1 cellular context compared by ENCODE assay signal in the genomic region with DNA sequence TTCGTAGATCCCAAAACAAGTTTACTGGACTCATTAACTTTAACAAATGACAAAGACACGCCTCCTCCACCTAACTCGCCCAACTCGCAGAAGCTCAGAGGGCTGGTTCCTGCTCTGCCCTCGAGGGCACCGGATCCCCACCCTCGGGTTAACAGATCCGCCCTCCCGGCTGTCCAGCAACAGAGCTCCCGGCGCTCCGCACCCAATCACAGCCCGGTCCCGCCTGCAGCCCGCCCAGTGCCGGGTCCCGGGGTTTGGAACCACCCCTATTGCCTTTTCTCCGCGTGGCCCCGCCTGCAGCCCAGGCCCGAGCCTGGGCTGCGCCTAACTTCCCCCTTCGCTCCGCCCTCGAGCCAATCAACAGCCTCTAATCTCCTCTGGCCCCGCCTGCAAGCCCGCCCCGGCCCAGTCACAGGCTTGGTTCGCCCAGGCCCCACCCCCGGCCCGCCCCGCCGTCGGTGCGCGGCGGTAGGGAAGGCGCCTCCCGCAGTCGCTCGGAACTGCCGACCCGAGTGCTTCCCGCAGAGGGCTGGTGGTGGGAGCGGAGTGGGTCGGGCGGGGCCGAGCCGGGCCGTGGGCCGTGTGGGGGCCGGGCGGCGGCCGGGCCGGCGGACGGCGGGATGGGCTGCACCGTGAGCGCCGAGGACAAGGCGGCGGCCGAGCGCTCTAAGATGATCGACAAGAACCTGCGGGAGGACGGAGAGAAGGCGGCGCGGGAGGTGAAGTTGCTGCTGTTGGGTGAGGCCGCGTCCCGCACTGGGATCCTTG.
A peak's percentile ranks its signal among the peaks of the same experiment; 100 is the strongest.
TF ChIP-seq lines count a peak whose summit lies in the region.

Gene GNAI2 (plus strand): TSS at position 489 of the 768 bp plus-strand sequence. CDS start 132 bp downstream, at position 621.

TF ChIP-seq in HepG2, 621 proteins besides CTCF, POLR2A, EP300 and RAD21 (continued from another document and continues in another):
- TF ChIP-seq TFDP2 (CRISPR knock-in tag; IDR thresholded peaks at IDR 0.05), result peak; percentile 28; the same call in 1 of the 2 replicates
- TF ChIP-seq ZNF512 (CRISPR knock-in tag; IDR thresholded peaks at IDR 0.05), result no peak
- TF ChIP-seq SIN3A (IDR thresholded peaks at IDR 0.05; ENCODE audit: borderline replicate concordance, low read depth, low read length), result no peak
- no peak for TF ChIP-seq ATM (IDR thresholded peaks at IDR 0.05; ENCODE audit: borderline replicate concordance)
- no peak for TF ChIP-seq SIX4 (CRISPR knock-in tag; IDR thresholded peaks at IDR 0.05)
- TF ChIP-seq WIZ (CRISPR knock-in tag; IDR thresholded peaks at IDR 0.05), result no peak
- no peak for TF ChIP-seq ZNF674 (CRISPR knock-in tag; IDR thresholded peaks at IDR 0.05; ENCODE audit: low read depth)
- no peak for TF ChIP-seq ZNF17 (CRISPR knock-in tag; IDR thresholded peaks at IDR 0.05)
- TF ChIP-seq, protein P1, sequence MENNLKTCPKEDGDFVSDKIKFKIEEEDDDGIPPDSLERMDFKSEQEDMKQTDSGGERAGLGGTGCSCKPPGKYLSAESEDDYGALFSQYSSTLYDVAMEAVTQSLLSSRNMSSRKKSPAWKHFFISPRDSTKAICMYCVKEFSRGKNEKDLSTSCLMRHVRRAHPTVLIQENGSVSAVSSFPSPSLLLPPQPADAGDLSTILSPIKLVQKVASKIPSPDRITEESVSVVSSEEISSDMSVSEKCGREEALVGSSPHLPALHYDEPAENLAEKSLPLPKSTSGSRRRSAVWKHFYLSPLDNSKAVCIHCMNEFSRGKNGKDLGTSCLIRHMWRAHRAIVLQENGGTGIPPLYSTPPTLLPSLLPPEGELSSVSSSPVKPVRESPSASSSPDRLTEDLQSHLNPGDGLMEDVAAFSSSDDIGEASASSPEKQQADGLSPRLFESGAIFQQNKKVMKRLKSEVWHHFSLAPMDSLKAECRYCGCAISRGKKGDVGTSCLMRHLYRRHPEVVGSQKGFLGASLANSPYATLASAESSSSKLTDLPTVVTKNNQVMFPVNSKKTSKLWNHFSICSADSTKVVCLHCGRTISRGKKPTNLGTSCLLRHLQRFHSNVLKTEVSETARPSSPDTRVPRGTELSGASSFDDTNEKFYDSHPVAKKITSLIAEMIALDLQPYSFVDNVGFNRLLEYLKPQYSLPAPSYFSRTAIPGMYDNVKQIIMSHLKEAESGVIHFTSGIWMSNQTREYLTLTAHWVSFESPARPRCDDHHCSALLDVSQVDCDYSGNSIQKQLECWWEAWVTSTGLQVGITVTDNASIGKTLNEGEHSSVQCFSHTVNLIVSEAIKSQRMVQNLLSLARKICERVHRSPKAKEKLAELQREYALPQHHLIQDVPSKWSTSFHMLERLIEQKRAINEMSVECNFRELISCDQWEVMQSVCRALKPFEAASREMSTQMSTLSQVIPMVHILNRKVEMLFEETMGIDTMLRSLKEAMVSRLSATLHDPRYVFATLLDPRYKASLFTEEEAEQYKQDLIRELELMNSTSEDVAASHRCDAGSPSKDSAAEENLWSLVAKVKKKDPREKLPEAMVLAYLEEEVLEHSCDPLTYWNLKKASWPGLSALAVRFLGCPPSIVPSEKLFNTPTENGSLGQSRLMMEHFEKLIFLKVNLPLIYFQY (CRISPR knock-in tag; IDR thresholded peaks at IDR 0.05; ENCODE audit: borderline replicate concordance), result no peak; the same call in 1 of the 2 replicates
- no peak for TF ChIP-seq ZNF775 (CRISPR knock-in tag; IDR thresholded peaks at IDR 0.05; ENCODE audit: borderline replicate concordance)
- TF ChIP-seq HNRNPLL (IDR thresholded peaks at IDR 0.05; ENCODE audit: low read depth, low read length, poor library complexity, severe bottlenecking), result peak; percentile 73
- no peak for TF ChIP-seq ZNF562 (CRISPR knock-in tag; IDR thresholded peaks at IDR 0.05; ENCODE audit: borderline replicate concordance)
- TF ChIP-seq, protein P2, sequence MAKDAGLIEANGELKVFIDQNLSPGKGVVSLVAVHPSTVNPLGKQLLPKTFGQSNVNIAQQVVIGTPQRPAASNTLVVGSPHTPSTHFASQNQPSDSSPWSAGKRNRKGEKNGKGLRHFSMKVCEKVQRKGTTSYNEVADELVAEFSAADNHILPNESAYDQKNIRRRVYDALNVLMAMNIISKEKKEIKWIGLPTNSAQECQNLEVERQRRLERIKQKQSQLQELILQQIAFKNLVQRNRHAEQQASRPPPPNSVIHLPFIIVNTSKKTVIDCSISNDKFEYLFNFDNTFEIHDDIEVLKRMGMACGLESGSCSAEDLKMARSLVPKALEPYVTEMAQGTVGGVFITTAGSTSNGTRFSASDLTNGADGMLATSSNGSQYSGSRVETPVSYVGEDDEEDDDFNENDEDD (CRISPR knock-in tag; IDR thresholded peaks at IDR 0.05; ENCODE audit: borderline replicate concordance), result peak; percentile 13; the same call in 1 of the 2 replicates
- TF ChIP-seq ARNT (IDR thresholded peaks at IDR 0.05), result no peak
- no peak for TF ChIP-seq ZFP41 (CRISPR knock-in tag; IDR thresholded peaks at IDR 0.05; ENCODE audit: borderline replicate concordance)
- TF ChIP-seq NR2F6 (IDR thresholded peaks at IDR 0.05), result no peak
- TF ChIP-seq NR2F6 (CRISPR knock-in tag; IDR thresholded peaks at IDR 0.05), result peak; percentile 26
- TF ChIP-seq PAXIP1 (CRISPR knock-in tag; conservative IDR thresholded peaks at IDR 0.05), result no peak
- no peak for TF ChIP-seq TRIM24 (CRISPR knock-in tag; IDR thresholded peaks at IDR 0.05)
- TF ChIP-seq, protein P3, sequence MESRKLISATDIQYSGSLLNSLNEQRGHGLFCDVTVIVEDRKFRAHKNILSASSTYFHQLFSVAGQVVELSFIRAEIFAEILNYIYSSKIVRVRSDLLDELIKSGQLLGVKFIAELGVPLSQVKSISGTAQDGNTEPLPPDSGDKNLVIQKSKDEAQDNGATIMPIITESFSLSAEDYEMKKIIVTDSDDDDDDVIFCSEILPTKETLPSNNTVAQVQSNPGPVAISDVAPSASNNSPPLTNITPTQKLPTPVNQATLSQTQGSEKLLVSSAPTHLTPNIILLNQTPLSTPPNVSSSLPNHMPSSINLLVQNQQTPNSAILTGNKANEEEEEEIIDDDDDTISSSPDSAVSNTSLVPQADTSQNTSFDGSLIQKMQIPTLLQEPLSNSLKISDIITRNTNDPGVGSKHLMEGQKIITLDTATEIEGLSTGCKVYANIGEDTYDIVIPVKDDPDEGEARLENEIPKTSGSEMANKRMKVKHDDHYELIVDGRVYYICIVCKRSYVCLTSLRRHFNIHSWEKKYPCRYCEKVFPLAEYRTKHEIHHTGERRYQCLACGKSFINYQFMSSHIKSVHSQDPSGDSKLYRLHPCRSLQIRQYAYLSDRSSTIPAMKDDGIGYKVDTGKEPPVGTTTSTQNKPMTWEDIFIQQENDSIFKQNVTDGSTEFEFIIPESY (CRISPR knock-in tag; IDR thresholded peaks at IDR 0.05), result no peak
- TF ChIP-seq, protein P4, sequence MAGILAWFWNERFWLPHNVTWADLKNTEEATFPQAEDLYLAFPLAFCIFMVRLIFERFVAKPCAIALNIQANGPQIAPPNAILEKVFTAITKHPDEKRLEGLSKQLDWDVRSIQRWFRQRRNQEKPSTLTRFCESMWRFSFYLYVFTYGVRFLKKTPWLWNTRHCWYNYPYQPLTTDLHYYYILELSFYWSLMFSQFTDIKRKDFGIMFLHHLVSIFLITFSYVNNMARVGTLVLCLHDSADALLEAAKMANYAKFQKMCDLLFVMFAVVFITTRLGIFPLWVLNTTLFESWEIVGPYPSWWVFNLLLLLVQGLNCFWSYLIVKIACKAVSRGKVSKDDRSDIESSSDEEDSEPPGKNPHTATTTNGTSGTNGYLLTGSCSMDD (CRISPR knock-in tag; IDR thresholded peaks at IDR 0.05), result no peak
- TF ChIP-seq MED8 (CRISPR knock-in tag; IDR thresholded peaks at IDR 0.05; ENCODE audit: insufficient replicate concordance), result no peak
- no peak for TF ChIP-seq REPIN1 (CRISPR knock-in tag; IDR thresholded peaks at IDR 0.05; ENCODE audit: borderline replicate concordance, low read depth)
- no peak for TF ChIP-seq MAF1 (CRISPR knock-in tag; IDR thresholded peaks at IDR 0.05; ENCODE audit: borderline replicate concordance)
- TF ChIP-seq ZNF652 (CRISPR knock-in tag; IDR thresholded peaks at IDR 0.05; ENCODE audit: borderline replicate concordance, low read depth), result no peak
- no peak for TF ChIP-seq ZBTB21 (CRISPR knock-in tag; IDR thresholded peaks at IDR 0.05)
- no peak for TF ChIP-seq ZNF101 (CRISPR knock-in tag; IDR thresholded peaks at IDR 0.05; ENCODE audit: borderline replicate concordance, low read depth)
- no peak for TF ChIP-seq JUND (CRISPR knock-in tag; IDR thresholded peaks at IDR 0.05)
- TF ChIP-seq, protein P5, sequence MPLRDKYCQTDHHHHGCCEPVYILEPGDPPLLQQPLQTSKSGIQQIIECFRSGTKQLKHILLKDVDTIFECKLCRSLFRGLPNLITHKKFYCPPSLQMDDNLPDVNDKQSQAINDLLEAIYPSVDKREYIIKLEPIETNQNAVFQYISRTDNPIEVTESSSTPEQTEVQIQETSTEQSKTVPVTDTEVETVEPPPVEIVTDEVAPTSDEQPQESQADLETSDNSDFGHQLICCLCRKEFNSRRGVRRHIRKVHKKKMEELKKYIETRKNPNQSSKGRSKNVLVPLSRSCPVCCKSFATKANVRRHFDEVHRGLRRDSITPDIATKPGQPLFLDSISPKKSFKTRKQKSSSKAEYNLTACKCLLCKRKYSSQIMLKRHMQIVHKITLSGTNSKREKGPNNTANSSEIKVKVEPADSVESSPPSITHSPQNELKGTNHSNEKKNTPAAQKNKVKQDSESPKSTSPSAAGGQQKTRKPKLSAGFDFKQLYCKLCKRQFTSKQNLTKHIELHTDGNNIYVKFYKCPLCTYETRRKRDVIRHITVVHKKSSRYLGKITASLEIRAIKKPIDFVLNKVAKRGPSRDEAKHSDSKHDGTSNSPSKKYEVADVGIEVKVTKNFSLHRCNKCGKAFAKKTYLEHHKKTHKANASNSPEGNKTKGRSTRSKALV (CRISPR knock-in tag; IDR thresholded peaks at IDR 0.05), result no peak
- TF ChIP-seq RBFOX2 (IDR thresholded peaks at IDR 0.05; ENCODE audit: low read depth, low read length), result peak; percentile 86
- TF ChIP-seq, protein P6, sequence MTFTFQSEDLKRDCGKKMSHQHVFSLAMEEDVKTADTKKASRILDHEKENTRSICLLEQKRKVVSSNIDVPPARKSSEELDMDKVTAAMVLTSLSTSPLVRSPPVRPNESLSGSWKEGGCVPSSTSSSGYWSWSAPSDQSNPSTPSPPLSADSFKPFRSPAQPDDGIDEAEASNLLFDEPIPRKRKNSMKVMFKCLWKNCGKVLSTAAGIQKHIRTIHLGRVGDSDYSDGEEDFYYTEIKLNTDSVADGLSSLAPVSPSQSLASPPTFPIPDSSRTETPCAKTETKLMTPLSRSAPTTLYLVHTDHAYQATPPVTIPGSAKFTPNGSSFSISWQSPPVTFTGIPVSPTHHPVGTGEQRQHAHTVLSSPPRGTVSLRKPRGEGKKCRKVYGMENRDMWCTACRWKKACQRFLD (CRISPR knock-in tag; IDR thresholded peaks at IDR 0.05; ENCODE audit: borderline replicate concordance), result no peak
- TF ChIP-seq SAFB2 (CRISPR knock-in tag; IDR thresholded peaks at IDR 0.05; ENCODE audit: borderline replicate concordance, low read depth), result no peak
- TF ChIP-seq ATF7 (IDR thresholded peaks at IDR 0.05), result no peak
- TF ChIP-seq ATF7 (CRISPR knock-in tag; IDR thresholded peaks at IDR 0.05), result no peak
- no peak for TF ChIP-seq AGO1 (IDR thresholded peaks at IDR 0.05; ENCODE audit: low read depth, low read length, poor library complexity, severe bottlenecking)
